Comparison of ENCODE assay signal across 26 cellular contexts in genomic region chr1:76500111-76500510, GRCh38.
"Had no signal": no experiment of that assay in that cellular context is flagged by ENCODE, and none has a peak within 500 bp of the region (broad histone marks: within the 10 kb centered on the region; RNA-seq: fewer than 3 reads in every experiment).

No MANE protein-coding gene starts in this region.

- H3K9me3 ChIP-seq: esophagus squamous epithelium, gastrocnemius medialis, testis, transverse colon had no signal

- DNase-seq: activated CD4-positive, alpha-beta T cell treated with anti-CD3 and anti-CD28 coated beads for 36 hours; activated CD4-positive, alpha-beta T cell treated with anti-CD3 and anti-CD28 coated beads, Interleukin-2, amount 50 U/mL, for 48 hours; activated CD4-positive, CD25-positive, alpha-beta regulatory T cell; activated CD8-positive, alpha-beta memory T cell treated with anti-CD3 and anti-CD28 coated beads for 24 hours; activated effector memory CD4-positive, alpha-beta T cell treated with anti-CD3 and anti-CD28 coated beads, Interleukin-2, amount 50 U/mL, for 16 hours; activated naive CD4-positive, alpha-beta T cell treated with anti-CD3 and anti-CD28 coated beads, Interleukin-2, amount 10 ng/mL, durations not matched to agents 7 days and 5 days; activated naive CD8-positive, alpha-beta T cell treated with anti-CD3 and anti-CD28 coated beads, Interleukin-2, amount 10 ng/mL, durations not matched to agents 7 days and 5 days; amniotic stem cell; brain microvascular endothelial cell; endodermal cell; esophagus squamous epithelium; gastrocnemius medialis; glutamatergic neuron; left cardiac atrium; left ventricle myocardium superior; midbrain; naive thymus-derived CD4-positive, alpha-beta T cell; posterior cingulate gyrus; right cardiac atrium; stimulated activated CD4-positive, alpha-beta T cell treated with anti-CD3 and anti-CD28 coated beads, Interleukin-2, amount 100 ng/mL, for 48 hours; stimulated activated naive CD8-positive, alpha-beta T cell treated with anti-CD3 and anti-CD28 coated beads, Interleukin-15, Interleukin-2, amounts not matched to agents 100 U/mL and 50 U/mL, for 24 hours; T-helper 1 cell; testis; transverse colon had no signal

- H3K36me3 ChIP-seq: brain microvascular endothelial cell, esophagus squamous epithelium, gastrocnemius medialis, transverse colon had no signal

- H3K27ac ChIP-seq: brain microvascular endothelial cell, esophagus squamous epithelium, gastrocnemius medialis, transverse colon had no signal

- H3K36me3 Mint-ChIP-seq: activated naive CD4-positive, alpha-beta T cell treated with anti-CD3 and anti-CD28 coated beads, Interleukin-2, amount 10 ng/mL, durations not matched to agents 7 days and 5 days; naive thymus-derived CD4-positive, alpha-beta T cell had no signal

- H3K27ac Mint-ChIP-seq: activated CD4-positive, alpha-beta T cell treated with anti-CD3 and anti-CD28 coated beads for 36 hours; activated naive CD4-positive, alpha-beta T cell treated with anti-CD3 and anti-CD28 coated beads, Interleukin-2, amount 10 ng/mL, durations not matched to agents 7 days and 5 days; activated naive CD8-positive, alpha-beta T cell treated with anti-CD3 and anti-CD28 coated beads, Interleukin-2, amount 10 ng/mL, durations not matched to agents 7 days and 5 days; dendritic cell treated with granulocyte-macrophage colony-stimulating factor and Interleukin-4, amounts not matched to agents 40 ng/mL and 50 ng/mL, for 4 days; endodermal cell; naive thymus-derived CD4-positive, alpha-beta T cell; T-helper 2 cell treated with Interferon-gamma antibody and Interleukin-4, amounts not matched to agents 5 μg/mL and 100 μg/mL, for 36 hours had no signal

- ATAC-seq: activated CD4-positive, alpha-beta T cell treated with anti-CD3 and anti-CD28 coated beads for 36 hours; gastrocnemius medialis; left cardiac atrium; left ventricle myocardium superior; naive thymus-derived CD4-positive, alpha-beta T cell; right cardiac atrium; stimulated activated naive CD8-positive, alpha-beta T cell treated with anti-CD3 and anti-CD28 coated beads, Interleukin-15, Interleukin-2, amounts not matched to agents 100 U/mL and 50 U/mL, for 24 hours had no signal

- H3K27me3 ChIP-seq: brain microvascular endothelial cell, esophagus squamous epithelium, gastrocnemius medialis, testis, transverse colon had no signal

- H3K9me3 Mint-ChIP-seq: activated naive CD4-positive, alpha-beta T cell treated with anti-CD3 and anti-CD28 coated beads, Interleukin-2, amount 10 ng/mL, durations not matched to agents 7 days and 5 days; activated naive CD8-positive, alpha-beta T cell treated with anti-CD3 and anti-CD28 coated beads, Interleukin-2, amount 10 ng/mL, durations not matched to agents 7 days and 5 days; dendritic cell treated with granulocyte-macrophage colony-stimulating factor and Interleukin-4, amounts not matched to agents 40 ng/mL and 50 ng/mL, for 4 days; endodermal cell; naive thymus-derived CD4-positive, alpha-beta T cell; T-helper 2 cell treated with Interferon-gamma antibody and Interleukin-4, amounts not matched to agents 5 μg/mL and 100 μg/mL, for 36 hours had no signal

- H3K4me1 ChIP-seq: esophagus squamous epithelium, gastrocnemius medialis had no signal

- H3K27me3 Mint-ChIP-seq: activated CD4-positive, alpha-beta T cell treated with anti-CD3 and anti-CD28 coated beads for 36 hours; activated naive CD4-positive, alpha-beta T cell treated with anti-CD3 and anti-CD28 coated beads, Interleukin-2, amount 10 ng/mL, durations not matched to agents 7 days and 5 days; activated naive CD8-positive, alpha-beta T cell treated with anti-CD3 and anti-CD28 coated beads, Interleukin-2, amount 10 ng/mL, durations not matched to agents 7 days and 5 days; dendritic cell treated with granulocyte-macrophage colony-stimulating factor and Interleukin-4, amounts not matched to agents 40 ng/mL and 50 ng/mL, for 4 days; naive thymus-derived CD4-positive, alpha-beta T cell had no signal

- H3K4me3 Mint-ChIP-seq: activated CD4-positive, alpha-beta T cell treated with anti-CD3 and anti-CD28 coated beads for 36 hours; activated naive CD4-positive, alpha-beta T cell treated with anti-CD3 and anti-CD28 coated beads, Interleukin-2, amount 10 ng/mL, durations not matched to agents 7 days and 5 days; activated naive CD8-positive, alpha-beta T cell treated with anti-CD3 and anti-CD28 coated beads, Interleukin-2, amount 10 ng/mL, durations not matched to agents 7 days and 5 days; dendritic cell treated with granulocyte-macrophage colony-stimulating factor and Interleukin-4, amounts not matched to agents 40 ng/mL and 50 ng/mL, for 4 days; endodermal cell; T-helper 2 cell treated with Interferon-gamma antibody and Interleukin-4, amounts not matched to agents 5 μg/mL and 100 μg/mL, for 36 hours had no signal

- H3K4me3 ChIP-seq: esophagus squamous epithelium, gastrocnemius medialis, testis, transverse colon had no signal
